8 cellular contexts compared by ENCODE assay signal in the genomic region with DNA sequence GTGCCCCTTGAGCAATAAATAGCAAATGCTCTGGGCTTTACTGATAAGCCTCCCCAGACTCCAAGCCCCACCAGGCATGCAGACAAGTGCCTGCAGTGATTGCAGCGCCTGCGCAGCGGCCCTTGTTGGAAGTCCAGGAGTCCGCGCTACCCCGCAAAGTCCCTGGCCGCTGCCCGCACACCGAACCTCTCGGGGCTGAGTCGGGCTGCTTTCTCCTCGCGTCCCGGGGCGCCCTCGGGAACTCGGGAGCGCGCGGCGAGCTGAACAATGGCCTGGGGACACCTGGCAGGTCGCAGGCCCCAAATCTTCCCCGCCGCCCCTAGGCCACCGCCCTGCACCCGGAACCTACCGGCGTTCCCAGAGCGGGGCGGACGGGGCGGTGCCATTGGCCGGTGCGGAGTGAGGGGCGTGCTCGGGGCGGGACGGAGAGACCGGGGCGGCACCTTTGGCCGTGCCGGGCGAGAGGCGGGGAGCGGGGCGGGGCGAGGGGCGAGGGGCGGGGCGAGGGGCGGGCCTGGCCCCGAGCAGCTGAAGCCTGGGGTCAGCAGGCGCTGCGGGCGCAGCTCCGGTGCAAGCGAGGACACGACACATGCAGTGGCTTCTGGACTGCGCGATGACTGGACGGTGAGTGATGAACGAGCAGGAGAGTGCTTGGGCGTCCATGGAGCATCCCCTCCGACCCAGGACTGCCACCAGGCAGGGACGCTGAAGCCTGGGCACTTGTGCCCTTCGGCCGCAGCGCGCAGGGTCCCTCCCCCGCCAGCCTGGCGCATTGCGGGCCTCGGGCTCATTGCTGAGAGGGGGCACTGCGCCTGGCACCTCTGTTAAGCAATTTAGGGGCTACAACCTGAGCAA.
A peak's percentile ranks its signal among the peaks of the same experiment; 100 is the strongest.
DNase-seq lines count a peak whose midpoint lies in the region; ATAC-seq lines count a peak whose summit lies in the region.

A gene with protein sequence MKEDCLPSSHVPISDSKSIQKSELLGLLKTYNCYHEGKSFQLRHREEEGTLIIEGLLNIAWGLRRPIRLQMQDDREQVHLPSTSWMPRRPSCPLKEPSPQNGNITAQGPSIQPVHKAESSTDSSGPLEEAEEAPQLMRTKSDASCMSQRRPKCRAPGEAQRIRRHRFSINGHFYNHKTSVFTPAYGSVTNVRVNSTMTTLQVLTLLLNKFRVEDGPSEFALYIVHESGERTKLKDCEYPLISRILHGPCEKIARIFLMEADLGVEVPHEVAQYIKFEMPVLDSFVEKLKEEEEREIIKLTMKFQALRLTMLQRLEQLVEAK (plus strand): TSS at position 560 of the 855 bp plus-strand sequence. CDS start 10,401 bp downstream, outside the sequence.

- peak within 1 kb of the TSS; percentile 86 for H3K27ac ChIP-seq in cingulate gyrus (ENCODE audit: low read depth, low read length)

- ATAC-seq in GM18907 (IDR thresholded peaks at IDR 0.05; ENCODE audit: unreplicated experiment) (peak; percentile 97), HG03135 (IDR thresholded peaks at IDR 0.05; ENCODE audit: unreplicated experiment) (peak; percentile 98)

- peak; percentile 97 for DNase-seq in AG08396 (ENCODE audit: low spot score)
- DNase-seq in NCI-H446 (lab: John Stamatoyannopoulos, UW), result peak; percentile 27 to 69
- DNase-seq in activated CD4-positive, alpha-beta T cell treated with anti-CD3 and anti-CD28 coated beads for 4 hours, result peak; percentile 89
- peak; percentile 96 for DNase-seq in left kidney (ENCODE audit: low read depth, low spot score)
- DNase-seq in stimulated activated CD4-positive, alpha-beta T cell treated with anti-CD3 and anti-CD28 coated beads, Interleukin-2, amount 100 ng/mL, for 24 hours, result peak; percentile 94 to 95

Comparison
In these comparisons a context has a peak if more than half of its experiments do, and no peak if none do; other contexts are left out.
1. Peak in every context shown above with its lines: DNase-seq, ATAC-seq and H3K27ac ChIP-seq.